13 cellular contexts compared by ENCODE assay signal in genomic region chr6:7697432-7697819, GRCh38. TPM values are rescaled to one million over a fixed set of nuclear protein-coding genes. Genes with fewer than 3 reads are reported as not detected.
DNase-seq lines count a peak whose midpoint lies in the region; ATAC-seq, FAIRE-seq and TF ChIP-seq lines count a peak whose summit lies in the region.
"Had no signal": no experiment of that assay in that cellular context is flagged by ENCODE, and none has a peak within 500 bp of the region (broad histone marks: within the 10 kb centered on the region; RNA-seq: fewer than 3 reads in every experiment).

No MANE protein-coding gene starts in this region.

- FAIRE-seq in D721Med (lab: Jason Lieb, UNC), result no peak
- FAIRE-seq: GM12892 had no signal

- H3K27ac Mint-ChIP-seq in activated T-helper 2 cell treated with anti-CD3 and anti-CD28 coated beads, Interferon-gamma antibody, Interleukin-2, Interleukin-4, amounts not matched to agents 10 μg/mL and 5 μg/mL and 100 μg/mL, durations not matched to agents 14 hours and 24 hours and 36 hours, result peak overlapping the region; percentile 81

- H3K27ac ChIP-seq in cardiac muscle cell (peak overlapping the region; percentile 34), right atrium auricular region (no peak overlapping the region), tibial artery (peak overlapping the region; percentile 33 to 56)

- intact Hi-C loops in activated T-helper 2 cell treated with anti-CD3 and anti-CD28 coated beads, Interferon-gamma antibody, Interleukin-2, Interleukin-4, amounts not matched to agents 10 μg/mL and 5 μg/mL and 100 μg/mL, durations not matched to agents 14 hours and 24 hours and 36 hours (cut with micrococcal nuclease), result no loop called here
- intact Hi-C loops in tibial artery (cut with DNase I; ENCODE audit: low total_unique reads), result no loop called here

- H3K4me3 ChIP-seq in cardiac muscle cell (no peak overlapping the region), right atrium auricular region (no peak overlapping the region), fibroblast of the aortic adventitia (ENCODE audit: low read depth, low read length) (peak overlapping the region; percentile 18), tibial artery (no peak overlapping the region)

- no peaks in the 10 kb centered on the region for H3K4me1 ChIP-seq in cardiac muscle cell (ENCODE audit: low read depth)
- no peaks in the 10 kb centered on the region for H3K4me1 ChIP-seq in right atrium auricular region
- peaks cover 0 to 16% (median 3%) of the 10 kb centered on the region in 4 donors for H3K4me1 ChIP-seq in tibial artery

- peak overlapping the region; percentile 4 for H3K4me3 Mint-ChIP-seq in activated T-helper 2 cell treated with anti-CD3 and anti-CD28 coated beads, Interferon-gamma antibody, Interleukin-2, Interleukin-4, amounts not matched to agents 10 μg/mL and 5 μg/mL and 100 μg/mL, durations not matched to agents 14 hours and 24 hours and 36 hours (ENCODE audit: low read depth)

- no peaks in the 10 kb centered on the region for H3K36me3 Mint-ChIP-seq in activated T-helper 2 cell treated with anti-CD3 and anti-CD28 coated beads, Interferon-gamma antibody, Interleukin-2, Interleukin-4, amounts not matched to agents 10 μg/mL and 5 μg/mL and 100 μg/mL, durations not matched to agents 14 hours and 24 hours and 36 hours (ENCODE audit: low read depth)

- ATAC-seq in HG02759 (IDR thresholded peaks at IDR 0.05; ENCODE audit: unreplicated experiment) (no peak), GM21529 (IDR thresholded peaks at IDR 0.05; ENCODE audit: unreplicated experiment) (no peak)

- no peaks in the 10 kb centered on the region for H3K27me3 ChIP-seq in cardiac muscle cell
- H3K27me3 ChIP-seq in right atrium auricular region, result no peaks in the 10 kb centered on the region
- H3K27me3 ChIP-seq in tibial artery, result no peaks in the 10 kb centered on the region

- TF ChIP-seq CTCF in cardiac muscle cell (IDR thresholded peaks at IDR 0.05; ENCODE audit: low read depth, low read length) (no peak), right atrium auricular region (IDR thresholded peaks at IDR 0.05) (no peak), fibroblast of the aortic adventitia (IDR thresholded peaks at IDR 0.05; ENCODE audit: insufficient read depth, low read length) (no peak), tibial artery (IDR thresholded peaks at IDR 0.05) (no peak), D721Med (IDR thresholded peaks at IDR 0.05; ENCODE audit: insufficient read depth, missing control alignments) (no peak)

- H3K9me3 ChIP-seq in cardiac muscle cell (ENCODE audit: low read depth) (no peaks in the 10 kb centered on the region), right atrium auricular region (no peaks in the 10 kb centered on the region), tibial artery (no peaks in the 10 kb centered on the region)

- DNase-seq in cardiac muscle cell (ENCODE audit: low read depth in 1 of 2, low spot score in 1 of 2) (no peak), right atrium auricular region (ENCODE audit: low spot score) (no peak), fibroblast of the aortic adventitia (ENCODE audit: low read depth) (no peak), tibial artery (no peak), D721Med (ENCODE audit: insufficient read length, low spot score) (no peak)
- no peak for DNase-seq in activated T-helper 2 cell treated with anti-CD3 and anti-CD28 coated beads, Interferon-gamma antibody, Interleukin-2, Interleukin-4, amounts not matched to agents 10 μg/mL and 5 μg/mL and 100 μg/mL, durations not matched to agents 14 hours and 24 hours and 36 hours (ENCODE audit: low spot score)
- DNase-seq: activated CD4-positive, alpha-beta T cell treated with anti-CD3 and anti-CD28 coated beads for 1 hour; NCI-H2107; stimulated activated CD4-positive, alpha-beta T cell treated with anti-CD3 and anti-CD28 coated beads, Interleukin-2, amount 100 ng/mL, for 48 hours; stimulated activated naive CD4-positive, alpha-beta T cell had no signal

- H3K4me1 Mint-ChIP-seq in activated T-helper 2 cell treated with anti-CD3 and anti-CD28 coated beads, Interferon-gamma antibody, Interleukin-2, Interleukin-4, amounts not matched to agents 10 μg/mL and 5 μg/mL and 100 μg/mL, durations not matched to agents 14 hours and 24 hours and 36 hours (ENCODE audit: low read depth), result peaks cover 12% of the 10 kb centered on the region

- H3K27me3 Mint-ChIP-seq in activated T-helper 2 cell treated with anti-CD3 and anti-CD28 coated beads, Interferon-gamma antibody, Interleukin-2, Interleukin-4, amounts not matched to agents 10 μg/mL and 5 μg/mL and 100 μg/mL, durations not matched to agents 14 hours and 24 hours and 36 hours (ENCODE audit: low read depth), result no peaks in the 10 kb centered on the region

- no peaks in the 10 kb centered on the region for H3K9me3 Mint-ChIP-seq in activated T-helper 2 cell treated with anti-CD3 and anti-CD28 coated beads, Interferon-gamma antibody, Interleukin-2, Interleukin-4, amounts not matched to agents 10 μg/mL and 5 μg/mL and 100 μg/mL, durations not matched to agents 14 hours and 24 hours and 36 hours

- H3K36me3 ChIP-seq in cardiac muscle cell (no peaks in the 10 kb centered on the region), right atrium auricular region (no peaks in the 10 kb centered on the region), tibial artery (no peaks in the 10 kb centered on the region)

RNA-seq across cellular contexts. Expression of gene BMP6, which starts 28.5 kb away (rescaled TPM):
- total RNA-seq in cardiac muscle cell (0.74 TPM in 1 of 2 replicates, not detected in the other), right atrium auricular region (10 to 100 TPM; 10.4 to 19.1 TPM), fibroblast of the aortic adventitia (ENCODE audit: low replicate concordance) (1.3 and 10.5 TPM in 2 replicates)
- not detected in 2 replicates for polyA plus RNA-seq in cardiac muscle cell
- total RNA-seq in activated T-helper 2 cell treated with anti-CD3 and anti-CD28 coated beads, Interferon-gamma antibody, Interleukin-2, Interleukin-4, amounts not matched to agents 10 μg/mL and 5 μg/mL and 100 μg/mL, durations not matched to agents 14 hours and 24 hours and 36 hours, result 0.78 and 1.1 TPM in 2 replicates

Comparison
In these comparisons a context has a peak if more than half of its experiments do, and no peak if none do; other contexts are left out.
1. H3K27ac ChIP-seq: peak in cardiac muscle cell (single experiment) and tibial artery (2 of 2); none in right atrium auricular region (0 of 2).